8 cellular contexts compared by ENCODE assay signal in the genomic region with DNA sequence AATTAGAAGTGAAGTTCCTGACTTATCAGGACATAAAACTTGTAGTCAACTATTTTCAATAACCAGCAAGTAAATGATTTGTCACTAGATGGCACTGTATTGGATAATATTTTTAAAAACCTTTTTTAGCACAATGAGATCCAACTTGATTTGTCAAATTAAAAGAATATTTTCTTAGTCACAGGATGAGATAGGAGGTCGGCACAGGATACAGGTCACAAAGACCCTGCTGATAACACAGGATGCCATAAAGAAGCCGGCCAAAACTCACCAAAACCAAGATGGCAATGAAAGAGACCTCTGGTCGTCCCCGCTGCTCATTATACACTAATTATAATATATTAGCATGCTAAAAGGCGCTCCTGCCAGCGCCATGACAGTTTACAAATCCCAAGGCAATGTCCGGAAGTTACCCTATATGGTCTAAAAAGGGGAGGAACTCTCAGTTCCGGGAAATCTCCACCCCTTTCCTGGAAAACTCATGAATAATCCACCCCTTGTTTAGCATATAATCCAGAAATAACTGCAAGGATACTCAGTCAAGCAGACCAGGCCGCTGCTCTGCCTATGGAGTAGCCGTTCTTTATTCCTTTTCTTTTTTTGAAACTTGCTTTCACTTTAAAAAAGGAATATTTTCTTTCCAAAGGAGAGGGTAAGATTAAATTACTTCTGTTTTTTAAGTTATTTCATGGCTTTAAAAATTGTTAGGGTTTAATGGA.
A peak's percentile ranks its signal among the peaks of the same experiment; 100 is the strongest.
DNase-seq lines count a peak whose midpoint lies in the region; ATAC-seq, FAIRE-seq and TF ChIP-seq lines count a peak whose summit lies in the region.

No MANE protein-coding gene starts in this region.

- H3K9me3 ChIP-seq in CD4-positive, alpha-beta memory T cell (ENCODE audit: control insufficient read depth in 1 of 2, low read length in 2 of 2) = no peaks in the 10 kb centered on the region

- no peak overlapping the region for H3K27ac ChIP-seq in CD4-positive, alpha-beta memory T cell (ENCODE audit: low read depth, low read length)
- H3K27ac ChIP-seq in foreskin keratinocyte = no peak overlapping the region

- FAIRE-seq in TTC549 (lab: Jason Lieb, UNC) = peak; percentile 97

- peak overlapping the region in 6 of 8 donors; percentile 8 to 44 (median 34) for H3K4me3 Mint-ChIP-seq in CD4-positive, alpha-beta memory T cell

- ATAC-seq in foreskin keratinocyte (no peak), GM18867 (IDR thresholded peaks at IDR 0.05; ENCODE audit: unreplicated experiment) (no peak)

- peaks cover 66 to 95% (median 83%) of the 10 kb centered on the region in 4 donors for H3K4me1 Mint-ChIP-seq in CD4-positive, alpha-beta memory T cell

- CTCF ChIA-PET in CD4-positive, alpha-beta memory T cell (lab: Charles Lee; ENCODE audit: partially characterized antibody) = interaction anchor here (0.8 to 1.5 kb wide), 12 partner anchors 9 to 353 kb away, joined by 3 to 7 read pairs (median 4); no protein-coding TSS in a partner anchor

- peaks cover 90% of the 10 kb centered on the region for H3K4me1 ChIP-seq in CD4-positive, alpha-beta memory T cell (ENCODE audit: insufficient read depth, low read length)
- peaks cover 19% of the 10 kb centered on the region for H3K4me1 ChIP-seq in foreskin keratinocyte

- H3K27ac Mint-ChIP-seq in CD4-positive, alpha-beta memory T cell = peak overlapping the region in 3 of 7 donors; percentile 44 to 89 (median 49)

- peaks cover 0 to 15% (median 0%) of the 10 kb centered on the region in 8 donors for H3K9me3 Mint-ChIP-seq in CD4-positive, alpha-beta memory T cell

- TF ChIP-seq CTCF in foreskin keratinocyte (conservative IDR thresholded peaks at IDR 0.05) = peak; percentile 65

- H3K27me3 Mint-ChIP-seq in CD4-positive, alpha-beta memory T cell = no peaks in the 10 kb centered on the region

- TF ChIP-seq RAD21 in Ishikawa (IDR thresholded peaks at IDR 0.05; ENCODE audit: low read depth) = peak; percentile 16; the same call in 1 of the 2 replicates

- TF ChIP-seq EP300 in Ishikawa (IDR thresholded peaks at IDR 0.05; ENCODE audit: borderline replicate concordance) = no peak

- H3K27me3 ChIP-seq in CD4-positive, alpha-beta memory T cell (ENCODE audit: insufficient read depth, low read length) = no peaks in the 10 kb centered on the region
- H3K27me3 ChIP-seq in foreskin keratinocyte = no peaks in the 10 kb centered on the region

- H3K36me3 ChIP-seq in CD4-positive, alpha-beta memory T cell (ENCODE audit: insufficient read depth, low read length) = no peaks in the 10 kb centered on the region

- no peak overlapping the region for H3K4me3 ChIP-seq in CD4-positive, alpha-beta memory T cell (ENCODE audit: low read length in 2 of 2)

- intact Hi-C loops in CD4-positive, alpha-beta memory T cell (cut with micrococcal nuclease) = loop anchor here (2.0 to 5.0 kb wide), 2 partner anchors 15 to 35 kb away; no protein-coding TSS in a partner anchor

- H3K36me3 Mint-ChIP-seq in CD4-positive, alpha-beta memory T cell = peaks cover 23 to 60% of the 10 kb centered on the region in 2 donors

- no peak for DNase-seq in CD4-positive, alpha-beta memory T cell
- no peak for DNase-seq in foreskin keratinocyte
- DNase-seq in putamen (ENCODE audit: low spot score) = peak; percentile 40
- no peak for DNase-seq in NCI-H1092 treated with DMSO at 0.1 percent for 48 hours (lab: John Stamatoyannopoulos, UW)
- no peak for DNase-seq in stimulated activated CD4-positive, alpha-beta T cell treated with anti-CD3 and anti-CD28 coated beads, Interleukin-2, amount 100 ng/mL, for 48 hours

- POLR2A ChIA-PET in CD4-positive, alpha-beta memory T cell (lab: Charles Lee; ENCODE audit: partially characterized antibody) = interaction anchor here (1.1 to 1.7 kb wide), 2 partner anchors 32 to 38 kb away, joined by 4 to 7 read pairs; no protein-coding TSS in a partner anchor

TF ChIP-seq in Ishikawa, 13 proteins besides CTCF, POLR2A, EP300 and RAD21:
- no peak for TF ChIP-seq FOXM1 (IDR thresholded peaks at IDR 0.05; ENCODE audit: borderline replicate concordance, low read depth)
- TF ChIP-seq ZBTB7A (IDR thresholded peaks at IDR 0.05; ENCODE audit: low read depth) = no peak
